ENCODE assay signal across 2 cellular contexts in genomic region chr17:43211123-43211479, GRCh38.
A peak's percentile ranks its signal among the peaks of the same experiment; 100 is the strongest.
TF ChIP-seq lines count a peak whose summit lies in the region.

No MANE protein-coding gene starts in this region.

TF ChIP-seq in HepG2, 621 proteins besides CTCF, POLR2A, EP300 and RAD21 (continues in another document):
- TF ChIP-seq ZMAT3 (CRISPR knock-in tag; conservative IDR thresholded peaks at IDR 0.05) (0 out of 2 replicates have a peak, but pooled peaks have one; percentile 13), SRSF4 (IDR thresholded peaks at IDR 0.05; ENCODE audit: low read depth, low read length, poor library complexity, severe bottlenecking) (no peak), CREB1 (IDR thresholded peaks at IDR 0.05) (no peak), CREB1 (CRISPR knock-in tag; IDR thresholded peaks at IDR 0.05) (peak; percentile 46; the same call in 1 of the 2 replicates), ZNF710 (CRISPR knock-in tag; IDR thresholded peaks at IDR 0.05; ENCODE audit: borderline replicate concordance) (no peak), RORA (CRISPR knock-in tag; IDR thresholded peaks at IDR 0.05) (peak; percentile 89), GMEB2 (CRISPR knock-in tag; IDR thresholded peaks at IDR 0.05; ENCODE audit: low read depth) (0 out of 2 replicates have a peak, but pooled peaks have one; percentile 30), HNRNPK (IDR thresholded peaks at IDR 0.05; ENCODE audit: low read depth, low read length, poor library complexity, severe bottlenecking) (no peak), MEIS2 (CRISPR knock-in tag; IDR thresholded peaks at IDR 0.05) (no peak), PHF21A (CRISPR knock-in tag; IDR thresholded peaks at IDR 0.05) (peak; percentile 49), ATF1 (CRISPR knock-in tag; IDR thresholded peaks at IDR 0.05) (no peak; the same call in 1 of the 2 replicates), ZNF800 (CRISPR knock-in tag; IDR thresholded peaks at IDR 0.05) (no peak), ZBTB7B (CRISPR knock-in tag; IDR thresholded peaks at IDR 0.05) (no peak), ZNF251 (CRISPR knock-in tag; IDR thresholded peaks at IDR 0.05) (no peak), KAT8 (CRISPR knock-in tag; IDR thresholded peaks at IDR 0.05) (0 out of 2 replicates have a peak, but pooled peaks have one; percentile 2), NFIC (IDR thresholded peaks at IDR 0.05; ENCODE audit: low read length) (peak; percentile 69; the same call in 1 of the 2 replicates)
- TF ChIP-seq, protein P1, sequence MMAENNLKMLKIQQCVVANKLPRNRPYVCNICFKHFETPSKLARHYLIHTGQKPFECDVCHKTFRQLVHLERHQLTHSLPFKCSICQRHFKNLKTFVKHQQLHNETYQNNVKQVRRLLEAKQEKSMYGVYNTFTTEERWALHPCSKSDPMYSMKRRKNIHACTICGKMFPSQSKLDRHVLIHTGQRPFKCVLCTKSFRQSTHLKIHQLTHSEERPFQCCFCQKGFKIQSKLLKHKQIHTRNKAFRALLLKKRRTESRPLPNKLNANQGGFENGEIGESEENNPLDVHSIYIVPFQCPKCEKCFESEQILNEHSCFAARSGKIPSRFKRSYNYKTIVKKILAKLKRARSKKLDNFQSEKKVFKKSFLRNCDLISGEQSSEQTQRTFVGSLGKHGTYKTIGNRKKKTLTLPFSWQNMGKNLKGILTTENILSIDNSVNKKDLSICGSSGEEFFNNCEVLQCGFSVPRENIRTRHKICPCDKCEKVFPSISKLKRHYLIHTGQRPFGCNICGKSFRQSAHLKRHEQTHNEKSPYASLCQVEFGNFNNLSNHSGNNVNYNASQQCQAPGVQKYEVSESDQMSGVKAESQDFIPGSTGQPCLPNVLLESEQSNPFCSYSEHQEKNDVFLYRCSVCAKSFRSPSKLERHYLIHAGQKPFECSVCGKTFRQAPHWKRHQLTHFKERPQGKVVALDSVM (CRISPR knock-in tag; IDR thresholded peaks at IDR 0.05) = no peak
- TF ChIP-seq, protein P2, sequence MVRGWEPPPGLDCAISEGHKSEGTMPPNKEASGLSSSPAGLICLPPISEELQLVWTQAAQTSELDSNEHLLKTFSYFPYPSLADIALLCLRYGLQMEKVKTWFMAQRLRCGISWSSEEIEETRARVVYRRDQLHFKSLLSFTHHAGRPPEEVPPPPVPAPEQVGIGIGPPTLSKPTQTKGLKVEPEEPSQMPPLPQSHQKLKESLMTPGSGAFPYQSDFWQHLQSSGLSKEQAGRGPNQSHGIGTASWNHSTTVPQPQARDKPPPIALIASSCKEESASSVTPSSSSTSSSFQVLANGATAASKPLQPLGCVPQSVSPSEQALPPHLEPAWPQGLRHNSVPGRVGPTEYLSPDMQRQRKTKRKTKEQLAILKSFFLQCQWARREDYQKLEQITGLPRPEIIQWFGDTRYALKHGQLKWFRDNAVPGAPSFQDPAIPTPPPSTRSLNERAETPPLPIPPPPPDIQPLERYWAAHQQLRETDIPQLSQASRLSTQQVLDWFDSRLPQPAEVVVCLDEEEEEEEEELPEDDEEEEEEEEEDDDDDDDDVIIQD (CRISPR knock-in tag; IDR thresholded peaks at IDR 0.05; ENCODE audit: low read depth) = no peak; the same call in 1 of the 2 replicates

TF ChIP-seq in HEK293T, 16 proteins besides CTCF, POLR2A, EP300 and RAD21:
- TF ChIP-seq BHLHE40 (IDR thresholded peaks at IDR 0.05; ENCODE audit: borderline replicate concordance) = no peak
- TF ChIP-seq, protein P3, sequence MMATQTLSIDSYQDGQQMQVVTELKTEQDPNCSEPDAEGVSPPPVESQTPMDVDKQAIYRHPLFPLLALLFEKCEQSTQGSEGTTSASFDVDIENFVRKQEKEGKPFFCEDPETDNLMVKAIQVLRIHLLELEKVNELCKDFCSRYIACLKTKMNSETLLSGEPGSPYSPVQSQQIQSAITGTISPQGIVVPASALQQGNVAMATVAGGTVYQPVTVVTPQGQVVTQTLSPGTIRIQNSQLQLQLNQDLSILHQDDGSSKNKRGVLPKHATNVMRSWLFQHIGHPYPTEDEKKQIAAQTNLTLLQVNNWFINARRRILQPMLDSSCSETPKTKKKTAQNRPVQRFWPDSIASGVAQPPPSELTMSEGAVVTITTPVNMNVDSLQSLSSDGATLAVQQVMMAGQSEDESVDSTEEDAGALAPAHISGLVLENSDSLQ (IDR thresholded peaks at IDR 0.05) = no peak
- no peak for TF ChIP-seq FOXA1 (IDR thresholded peaks at IDR 0.05)
- no peak for TF ChIP-seq ZNF384 (IDR thresholded peaks at IDR 0.05)
- TF ChIP-seq TARDBP (IDR thresholded peaks at IDR 0.05) = no peak
- TF ChIP-seq ARNT (IDR thresholded peaks at IDR 0.05) = no peak
- no peak for TF ChIP-seq L3MBTL2 (conservative IDR thresholded peaks at IDR 0.05)
- TF ChIP-seq SUZ12 (IDR thresholded peaks at IDR 0.05) = no peak
- no peak for TF ChIP-seq FOXM1 (IDR thresholded peaks at IDR 0.05; ENCODE audit: borderline replicate concordance)
- TF ChIP-seq CTBP1 (IDR thresholded peaks at IDR 0.05; ENCODE audit: borderline replicate concordance) = no peak
- TF ChIP-seq ELF4 (IDR thresholded peaks at IDR 0.05) = no peak
- no peak for TF ChIP-seq FOXK2 (IDR thresholded peaks at IDR 0.05)
- no peak for TF ChIP-seq SP1 (IDR thresholded peaks at IDR 0.05)
